Comparison of ENCODE assay signal across 22 cellular contexts in genomic region chr12:16130359-16130758, GRCh38.
DNase-seq lines count a peak whose midpoint lies in the region; ATAC-seq and TF ChIP-seq lines count a peak whose summit lies in the region.
"Had no signal": no experiment of that assay in that cellular context is flagged by ENCODE, and none has a peak within 500 bp of the region (broad histone marks: within the 10 kb centered on the region; RNA-seq: fewer than 3 reads in every experiment).

No MANE protein-coding gene starts in this region.

- peaks cover 18% of the 10 kb centered on the region for H3K4me1 Mint-ChIP-seq in endodermal cell
- H3K4me1 Mint-ChIP-seq: CD4-positive, alpha-beta memory T cell had no signal

- no peak for ATAC-seq in GM21390 (IDR thresholded peaks at IDR 0.05; ENCODE audit: unreplicated experiment)
- ATAC-seq: A549, HCT116 had no signal

- intact Hi-C loops in cardiac septum (cut with DNase I) = no loop called here

- no peaks in the 10 kb centered on the region for H3K36me3 ChIP-seq in endodermal cell (ENCODE audit: control insufficient read depth, insufficient read depth, low read length)
- H3K36me3 ChIP-seq: SJSA1 had no signal

- H3K4me3 Mint-ChIP-seq in endodermal cell = no peak overlapping the region
- H3K4me3 Mint-ChIP-seq: CD4-positive, alpha-beta memory T cell had no signal

- H3K27ac Mint-ChIP-seq in endodermal cell = no peak overlapping the region
- H3K27ac Mint-ChIP-seq: CD4-positive, alpha-beta memory T cell had no signal

- no peaks in the 10 kb centered on the region for H3K27me3 Mint-ChIP-seq in endodermal cell (ENCODE audit: insufficient read depth)
- H3K27me3 Mint-ChIP-seq: CD4-positive, alpha-beta memory T cell had no signal

- peaks cover 44% of the 10 kb centered on the region for H3K9me3 Mint-ChIP-seq in endodermal cell

- DNase-seq in NCI-H748 (lab: John Stamatoyannopoulos, UW; ENCODE audit: unreplicated experiment) (peak; percentile 56), NCI-H748 treated with DMSO at 0.1 percent for 48 hours (lab: John Stamatoyannopoulos, UW) (no peak), HuH-7 (ENCODE audit: low spot score) (peak; percentile 11), endodermal cell (no peak), NCI-H2171 (lab: John Stamatoyannopoulos, UW) (no peak), cardiac septum (ENCODE audit: low spot score) (no peak)
- DNase-seq: AML-193; CD4-positive, alpha-beta memory T cell; DMS79 treated with DMSO at 0.1 percent for 48 hours; GF-D8; NCI-H1048; NCI-H187; NCI-H2107; NCI-H2227 treated with DMSO at 0.1 percent for 48 hours; NCI-H82; Right ventricle myocardium superior; RPMI8226 had no signal

- H3K27me3 ChIP-seq in endodermal cell (ENCODE audit: control insufficient read depth, insufficient read depth, low read length, poor library complexity, severe bottlenecking) = no peaks in the 10 kb centered on the region
- H3K27me3 ChIP-seq: BLaER1 treated with 17β-estradiol and CSF1 and Interleukin-3, amounts not matched to agents 10 nM and 100 nM; SJSA1 had no signal

- TF ChIP-seq CTCF in endodermal cell (conservative IDR thresholded peaks at IDR 0.05) = no peak

- H3K4me3 ChIP-seq in endodermal cell (ENCODE audit: low read length) = peak overlapping the region; percentile 9
- H3K4me3 ChIP-seq: A549; BLaER1 treated with 17β-estradiol and CSF1 and Interleukin-3, amounts not matched to agents 10 nM and 100 nM; SJSA1 had no signal

- H3K9me3 ChIP-seq in endodermal cell (ENCODE audit: control insufficient read depth, low read length) = peaks cover 37% of the 10 kb centered on the region
- H3K9me3 ChIP-seq: SJSA1 had no signal

- no peak overlapping the region for H3K27ac ChIP-seq in endodermal cell (ENCODE audit: low read depth, low read length)
- H3K27ac ChIP-seq: A549; BLaER1 treated with 17β-estradiol and CSF1 and Interleukin-3, amounts not matched to agents 10 nM and 100 nM; SJSA1 had no signal

- H3K4me1 ChIP-seq in endodermal cell (ENCODE audit: control insufficient read depth, insufficient read depth, low read length) = peaks cover 6% of the 10 kb centered on the region
- H3K4me1 ChIP-seq: A549; BLaER1 treated with 17β-estradiol and CSF1 and Interleukin-3, amounts not matched to agents 10 nM and 100 nM; SJSA1 had no signal

- H3K9ac ChIP-seq in endodermal cell (ENCODE audit: extremely low read depth, low read length, poor library complexity, severe bottlenecking) = no peak overlapping the region
- H3K9ac ChIP-seq: BLaER1 treated with 17β-estradiol and CSF1 and Interleukin-3, amounts not matched to agents 10 nM and 100 nM had no signal

- 75% methylated on average over 1 of the region's 1 CpG; no CpG with 5 or more reads in 1 of the 2 experiments for WGBS in endodermal cell (ENCODE audit: insufficient coverage in 1 of 2, insufficient read length in 1 of 2), 2 experiments

- peaks cover 15% of the 10 kb centered on the region for H3K36me3 Mint-ChIP-seq in endodermal cell (ENCODE audit: low read depth)

Comparison
In these comparisons a context has a peak if more than half of its experiments do, and no peak if none do; other contexts are left out.
1. DNase-seq: peak in NCI-H748 (single experiment) and HuH-7 (single experiment); none in NCI-H748 treated with DMSO at 0.1 percent for 48 hours (single experiment), endodermal cell (single experiment), NCI-H2171 (single experiment) and cardiac septum (single experiment).